In genomic region chr5:132747064-132747692, GRCh38 we compare ENCODE assay signal across 8 cellular contexts. TPM values are rescaled to one million over a fixed set of nuclear protein-coding genes. Genes with fewer than 3 reads are reported as not detected.
DNase-seq lines count a peak whose midpoint lies in the region; ATAC-seq and TF ChIP-seq lines count a peak whose summit lies in the region.

CCNI2 (plus strand) TSS chr5:132747426; CDS start chr5:132747496, 70 bp downstream.

- no peaks in the 10 kb centered on the region for H3K79me2 ChIP-seq in parathyroid adenoma

- H3K9me3 ChIP-seq in HUES64 (ENCODE audit: insufficient read depth, low read depth, low read length): no peaks in the 10 kb centered on the region
- H3K9me3 ChIP-seq in parathyroid adenoma (ENCODE audit: control insufficient read depth, low read length): no peaks in the 10 kb centered on the region
- no peaks in the 10 kb centered on the region for H3K9me3 ChIP-seq in upper lobe of right lung
- no peaks in the 10 kb centered on the region for H3K9me3 ChIP-seq in uterus

- H3K4me3 ChIP-seq in HUES64 (ENCODE audit: low read length) (peak within 1 kb of the TSS; percentile 51), fibroblast of mammary gland (ENCODE audit: control insufficient read depth, low read depth, low read length) (peak within 1 kb of the TSS; percentile 4), parathyroid adenoma (ENCODE audit: low read depth, low read length) (peak within 1 kb of the TSS; percentile 55), upper lobe of right lung (peak within 1 kb of the TSS; percentile 52), uterus (peak within 1 kb of the TSS in 1 of 2 donors; percentile 25)

- H3K36me3 ChIP-seq in HUES64 (ENCODE audit: insufficient read depth, low read length): no peaks in the 10 kb centered on the region
- no peaks in the 10 kb centered on the region for H3K36me3 ChIP-seq in parathyroid adenoma (ENCODE audit: control insufficient read depth, insufficient read depth, low read length)
- no peaks in the 10 kb centered on the region for H3K36me3 ChIP-seq in upper lobe of right lung
- no peaks in the 10 kb centered on the region for H3K36me3 ChIP-seq in uterus

- TF ChIP-seq POLR2A in uterus (IDR thresholded peaks at IDR 0.05): no peak

- H3K9ac ChIP-seq in HUES64 (ENCODE audit: low read depth, low read length) (peak within 1 kb of the TSS; percentile 41; the same call in 1 of the 2 replicates), parathyroid adenoma (no peak within 1 kb of the TSS)

- H3K4me1 ChIP-seq in HUES64 (ENCODE audit: insufficient read depth, low read length) (no peaks in the 10 kb centered on the region), parathyroid adenoma (no peaks in the 10 kb centered on the region), upper lobe of right lung (peaks cover 6% of the 10 kb centered on the region), uterus (no peaks in the 10 kb centered on the region)

- peaks cover 76% of the 10 kb centered on the region for H3K27me3 ChIP-seq in HUES64 (ENCODE audit: insufficient read depth, low read length)
- H3K27me3 ChIP-seq in parathyroid adenoma (ENCODE audit: control insufficient read depth, insufficient read depth, low read length): no peaks in the 10 kb centered on the region
- H3K27me3 ChIP-seq in upper lobe of right lung: peaks cover 24% of the 10 kb centered on the region
- peaks cover 15 to 26% of the 10 kb centered on the region in 2 donors for H3K27me3 ChIP-seq in uterus

- intact Hi-C loops in upper lobe of right lung (cut with DNase I) (no loop called here), uterus (cut with DNase I; ENCODE audit: low total_unique reads) (no loop called here)

- H3K27ac ChIP-seq in HUES64 (ENCODE audit: low read depth, low read length) (no peak within 1 kb of the TSS), parathyroid adenoma (no peak within 1 kb of the TSS), upper lobe of right lung (peak within 1 kb of the TSS; percentile 18), uterus (no peak within 1 kb of the TSS)

- TF ChIP-seq CTCF in fibroblast of mammary gland (conservative IDR thresholded peaks at IDR 0.05; ENCODE audit: control insufficient read depth, insufficient read depth, low read depth, low read length) (no peak), parathyroid adenoma (IDR thresholded peaks at IDR 0.05) (peak; percentile 23), upper lobe of right lung (IDR thresholded peaks at IDR 0.05) (no peak), uterus (IDR thresholded peaks at IDR 0.05) (no peak)

- DNase-seq in activated T-cell treated with anti-CD3 and anti-CD28 coated beads for 48 hours (ENCODE audit: low read depth): peak; percentile 44
- DNase-seq in fibroblast of mammary gland (ENCODE audit: low read depth): no peak
- DNase-seq in upper lobe of right lung: peak; percentile 75
- DNase-seq in uterus: no peak

- H3K4me2 ChIP-seq in parathyroid adenoma (ENCODE audit: low read length): peak within 1 kb of the TSS; percentile 74

- ATAC-seq in GM18517 (IDR thresholded peaks at IDR 0.05; ENCODE audit: unreplicated experiment): peak; percentile 29
- ATAC-seq in upper lobe of right lung: peak; percentile 84
- no peak for ATAC-seq in HG03469 (IDR thresholded peaks at IDR 0.05; ENCODE audit: unreplicated experiment)

- under 1% methylated on average over 61 of the region's 61 CpGs for WGBS in HUES64

- H2AFZ ChIP-seq in parathyroid adenoma: peak within 1 kb of the TSS; percentile 97

RNA-seq across cellular contexts. Expression of gene CCNI2, which starts in this region (rescaled TPM):
- polyA plus RNA-seq in HUES64 (2013, experiment 1 of 2): 0.70 TPM
- 0.13 TPM for polyA plus RNA-seq in HUES64 (2013, experiment 2 of 2)
- total RNA-seq in upper lobe of right lung (0.55 TPM), uterus (not detected)

Comparison
In these comparisons a context has a peak if more than half of its experiments do, and no peak if none do; other contexts are left out.
1. Peak in DNase-seq, ATAC-seq, H3K4me3 ChIP-seq and H3K27ac ChIP-seq in upper lobe of right lung; RNA of the gene not detected or under 1 TPM.